In the genomic region with DNA sequence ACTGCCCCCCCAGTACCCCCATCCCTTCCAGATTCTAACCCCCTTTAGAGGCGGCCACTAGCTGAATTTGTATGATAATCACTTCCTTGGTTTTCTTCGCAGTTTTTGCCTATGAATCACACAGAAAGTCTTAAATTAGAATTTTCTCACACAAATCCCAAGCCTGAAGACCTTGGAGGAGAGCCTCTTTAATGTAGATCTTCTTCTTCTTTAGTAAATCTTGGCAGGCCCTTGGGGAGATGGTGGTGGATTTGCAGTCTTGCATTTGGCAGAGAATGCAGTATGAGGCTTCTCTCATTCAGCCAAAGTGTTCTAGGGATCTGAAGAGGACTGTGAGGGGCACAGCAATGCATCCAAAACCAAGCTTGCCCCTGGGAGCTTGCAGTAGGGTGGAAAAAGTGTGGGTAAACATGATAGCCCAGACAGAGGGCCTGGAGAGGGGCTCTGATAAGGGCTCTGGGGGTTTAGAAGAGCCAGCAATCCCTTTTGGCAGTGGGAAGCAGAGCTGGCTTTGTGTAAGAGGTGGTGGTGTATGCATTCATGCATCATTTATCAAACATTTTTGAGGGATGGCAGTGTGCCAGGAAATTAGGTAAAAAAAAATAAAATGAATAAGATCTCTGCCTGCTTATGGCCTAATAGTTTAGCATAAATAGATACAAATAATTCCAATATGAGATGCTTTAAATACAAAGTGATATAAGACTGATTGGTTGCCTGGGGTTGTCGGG, we compare ENCODE assay signal across 13 cellular contexts. TPM values are rescaled to one million over a fixed set of nuclear protein-coding genes. Genes with fewer than 3 reads are reported as not detected.
DNase-seq lines count a peak whose midpoint lies in the region; TF ChIP-seq lines count a peak whose summit lies in the region.
"Had no signal": no experiment of that assay in that cellular context is flagged by ENCODE, and none has a peak within 500 bp of the region (broad histone marks: within the 10 kb centered on the region; RNA-seq: fewer than 3 reads in every experiment).

No MANE protein-coding gene starts in this region.

- DNase-seq in DMS 273 (lab: John Stamatoyannopoulos, UW; ENCODE audit: unreplicated experiment) (peak; percentile 16), DMS 273 treated with DMSO at 0.1 percent for 48 hours (lab: John Stamatoyannopoulos, UW) (no peak), NCI-H226 (peak; percentile 60), choroid plexus epithelial cell (ENCODE audit: low read depth) (peak; percentile 89), retinal pigment epithelial cell (ENCODE audit: low read depth) (peak; percentile 58), G401 (ENCODE audit: low spot score) (no peak), NCI-H345 treated with DMSO at 0.1 percent for 48 hours (lab: John Stamatoyannopoulos, UW; ENCODE audit: unreplicated experiment) (no peak), UCSD-AML1 (lab: John Stamatoyannopoulos, UW; ENCODE audit: unreplicated experiment) (no peak)
- DNase-seq: activated naive CD8-positive, alpha-beta T cell treated with anti-CD3 and anti-CD28 coated beads, Interleukin-2, amount 10 ng/mL, durations not matched to agents 7 days and 5 days; NCI-H146; retina had no signal

- in situ Hi-C loops in G401 (cut with HindIII; ENCODE audit: low sequenced_read_pairs): no loop called here

- TF ChIP-seq CTCF in choroid plexus epithelial cell (conservative IDR thresholded peaks at IDR 0.05; ENCODE audit: low read depth, low read length) (no peak), retinal pigment epithelial cell (conservative IDR thresholded peaks at IDR 0.05; ENCODE audit: low read depth, low read length) (no peak)

- no peak overlapping the region for H3K4me3 ChIP-seq in choroid plexus epithelial cell (ENCODE audit: low read depth, low read length)
- H3K4me3 ChIP-seq in retinal pigment epithelial cell (ENCODE audit: low read length): no peak overlapping the region

RNA-seq across cellular contexts. Expression of gene CDC42, which starts 7.7 kb away (rescaled TPM):
- 320 and 358 TPM in 2 replicates for total RNA-seq in G401 (2014; rRNA removed; shearing (Covaris generic))

RNA-seq across cellular contexts. Expression of gene CELA3A, which starts 43.4 kb away (rescaled TPM):
- not detected in 2 replicates for total RNA-seq in G401 (2014; rRNA removed; shearing (Covaris generic))
- total RNA-seq: activated naive CD8-positive, alpha-beta T cell treated with anti-CD3 and anti-CD28 coated beads, Interleukin-2, amount 10 ng/mL, durations not matched to agents 7 days and 5 days; T-helper 2 cell treated with Interferon-gamma antibody and Interleukin-4, amounts not matched to agents 100 ng/mL and 5 ng/mL, for 36 hours; temporal lobe had no signal

Comparison
In these comparisons a context has a peak if more than half of its experiments do, and no peak if none do; other contexts are left out.
1. DNase-seq: peak in DMS 273 (single experiment), NCI-H226 (single experiment), choroid plexus epithelial cell (single experiment) and retinal pigment epithelial cell (single experiment); none in DMS 273 treated with DMSO at 0.1 percent for 48 hours (single experiment), G401 (single experiment), NCI-H345 treated with DMSO at 0.1 percent for 48 hours (single experiment) and UCSD-AML1 (single experiment).